Comparison of ENCODE assay signal across 1 cellular context in genomic region chr5:157718529-157718928, GRCh38.
TF ChIP-seq lines count a peak whose summit lies in the region.

No MANE protein-coding gene starts in this region.

TF ChIP-seq in H1, 55 proteins besides CTCF, POLR2A, EP300 and RAD21 (continued from another document):
- TF ChIP-seq RXRA (IDR thresholded peaks at IDR 0.05; ENCODE audit: insufficient read depth, low read depth, low read length): no peak
- no peak for TF ChIP-seq EGR1 (IDR thresholded peaks at IDR 0.05; ENCODE audit: borderline replicate concordance, low read depth, low read length)
- no peak for TF ChIP-seq HDAC2 (IDR thresholded peaks at IDR 0.05; ENCODE audit: borderline replicate concordance in 1 of 2, low read depth in 2 of 2, low read length in 2 of 2)
- no peak for TF ChIP-seq SP2 (IDR thresholded peaks at IDR 0.05; ENCODE audit: low read length)
- no peak for TF ChIP-seq BACH1 (IDR thresholded peaks at IDR 0.05; ENCODE audit: low read length)
- no peak for TF ChIP-seq CHD2 (IDR thresholded peaks at IDR 0.05; ENCODE audit: low read length)
- TF ChIP-seq NANOG (IDR thresholded peaks at IDR 0.05; ENCODE audit: insufficient read depth, low read depth, low read length, poor library complexity, severe bottlenecking): no peak
- TF ChIP-seq TEAD4 (IDR thresholded peaks at IDR 0.05; ENCODE audit: low read depth, low read length): no peak
- no peak for TF ChIP-seq RBBP5 (IDR thresholded peaks at IDR 0.05; ENCODE audit: borderline replicate concordance, low read depth, low read length)
- no peak for TF ChIP-seq SAP30 (IDR thresholded peaks at IDR 0.05; ENCODE audit: insufficient read depth, insufficient replicate concordance, low read length)
- no peak for TF ChIP-seq CHD7 (IDR thresholded peaks at IDR 0.05; ENCODE audit: insufficient replicate concordance, low read length)
- TF ChIP-seq SP1 (IDR thresholded peaks at IDR 0.05; ENCODE audit: low read depth, low read length): no peak
- TF ChIP-seq SUZ12 (IDR thresholded peaks at IDR 0.05; ENCODE audit: low read length): no peak
